ENCODE assay signal across 8 cellular contexts in the genomic region with DNA sequence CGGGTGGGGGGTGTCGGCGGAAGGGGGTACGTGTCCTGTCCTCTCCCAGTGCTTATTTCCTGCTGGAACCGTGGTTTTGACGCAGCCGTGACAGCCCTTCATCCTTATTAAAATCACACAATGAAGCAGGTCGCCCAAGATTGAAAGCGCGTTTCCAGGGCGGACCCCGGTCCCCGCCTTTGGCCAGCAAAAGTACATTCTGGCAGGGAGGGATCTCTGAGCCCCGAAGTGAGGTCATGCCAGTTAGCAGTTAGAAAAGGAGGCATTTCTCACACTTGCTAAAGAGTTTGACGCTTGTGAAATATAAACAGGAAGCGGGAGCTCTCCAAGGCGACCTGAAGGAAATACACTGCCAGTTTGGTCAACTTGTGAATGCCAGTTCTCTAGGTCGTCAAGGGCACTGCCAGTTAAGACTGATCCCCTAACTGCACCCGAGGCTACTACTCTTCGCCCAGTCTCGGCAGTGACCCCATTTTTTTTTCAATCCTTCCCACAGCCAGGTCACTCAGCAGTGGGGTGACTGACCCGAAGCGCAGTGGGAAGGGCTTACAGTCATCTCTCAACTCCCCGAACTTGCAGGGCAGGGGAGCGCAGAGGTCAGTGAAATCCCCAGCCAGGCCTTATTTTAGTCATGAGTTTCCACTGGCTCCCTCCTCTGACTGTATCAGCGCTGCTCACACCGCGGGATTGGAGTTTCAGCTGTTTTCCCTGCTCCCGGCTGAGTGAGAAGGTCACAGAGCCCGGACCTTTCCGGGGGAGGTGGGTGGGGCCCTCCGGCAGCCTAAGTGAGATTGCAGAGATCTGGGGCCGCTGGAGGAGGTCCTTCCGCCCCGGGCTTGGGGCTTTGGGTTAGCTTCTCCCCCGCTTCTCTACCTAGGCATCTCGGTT. TPM values are rescaled to one million over a fixed set of nuclear protein-coding genes. Genes with fewer than 3 reads are reported as not detected.
DNase-seq lines count a peak whose midpoint lies in the region; ATAC-seq and TF ChIP-seq lines count a peak whose summit lies in the region.

No MANE protein-coding gene starts in this region.

- TF ChIP-seq EP300 in esophagus muscularis mucosa (IDR thresholded peaks at IDR 0.05) = peak; percentile 19

- ATAC-seq in GM18517 (IDR thresholded peaks at IDR 0.05; ENCODE audit: unreplicated experiment) (peak; percentile 47), HG02840 (IDR thresholded peaks at IDR 0.05; ENCODE audit: low FRiP score, unreplicated experiment) (peak; percentile 37)
- ATAC-seq in activated T-cell treated with anti-CD3 and anti-CD28 coated beads, Interleukin-2, amount 50 U/mL, for 4 hours = peak; percentile 3 to 9

- peak overlapping the region; percentile 99 for H3K27ac Mint-ChIP-seq in stimulated activated naive CD8-positive, alpha-beta T cell treated with anti-CD3 and anti-CD28 coated beads, Interleukin-15, Interleukin-2, amounts not matched to agents 100 ng/mL and 50 ng/mL, for 24 hours

- WGBS in esophagus muscularis mucosa = 25% methylated on average over 25 of the region's 37 CpGs

- TF ChIP-seq CTCF in esophagus muscularis mucosa (IDR thresholded peaks at IDR 0.05) = no peak

- H3K36me3 ChIP-seq in esophagus muscularis mucosa = peaks cover 0 to 7% (median 2%) of the 10 kb centered on the region in 4 donors

- H3K9me3 Mint-ChIP-seq in activated T-cell treated with anti-CD3 and anti-CD28 coated beads, Interleukin-2, amount 50 U/mL, for 4 hours = no peaks in the 10 kb centered on the region
- H3K9me3 Mint-ChIP-seq in stimulated activated naive CD8-positive, alpha-beta T cell treated with anti-CD3 and anti-CD28 coated beads, Interleukin-15, Interleukin-2, amounts not matched to agents 100 ng/mL and 50 ng/mL, for 24 hours = no peaks in the 10 kb centered on the region

- peaks cover 27 to 43% (median 37%) of the 10 kb centered on the region in 4 donors for H3K4me1 ChIP-seq in esophagus muscularis mucosa

- peak overlapping the region; percentile 71 to 94 (median 86) for H3K4me3 ChIP-seq in esophagus muscularis mucosa

- TF ChIP-seq POLR2A in esophagus muscularis mucosa (IDR thresholded peaks at IDR 0.05; ENCODE audit: low read depth) = no peak

- H3K27me3 ChIP-seq in esophagus muscularis mucosa = no peaks in the 10 kb centered on the region

- intact Hi-C loops in esophagus muscularis mucosa (cut with DNase I) = loop anchor here (5.0 kb wide), 2 partner anchors 150 to 255 kb away; no protein-coding TSS in a partner anchor

- peak overlapping the region; percentile 95 to 99 (median 97) for H3K27ac ChIP-seq in esophagus muscularis mucosa (replicated peaks in 1 of 4)

- peaks cover 51% of the 10 kb centered on the region for H3K4me1 Mint-ChIP-seq in activated T-cell treated with anti-CD3 and anti-CD28 coated beads, Interleukin-2, amount 50 U/mL, for 4 hours (ENCODE audit: low read depth)
- H3K4me1 Mint-ChIP-seq in stimulated activated naive CD8-positive, alpha-beta T cell treated with anti-CD3 and anti-CD28 coated beads, Interleukin-15, Interleukin-2, amounts not matched to agents 100 ng/mL and 50 ng/mL, for 24 hours (ENCODE audit: low read depth) = peaks cover 55% of the 10 kb centered on the region

- DNase-seq in NOMO-1 treated with dmso at 0.1 percent for 144 hours (lab: John Stamatoyannopoulos, UW; ENCODE audit: unreplicated experiment) (peak; percentile 61), esophagus muscularis mucosa (ENCODE audit: extremely low spot score) (no peak), myocyte (ENCODE audit: low read depth) (peak; percentile 97), NCI-H446 treated with DMSO at 0.1 percent for 48 hours (lab: John Stamatoyannopoulos, UW) (no peak)
- DNase-seq in activated T-cell treated with anti-CD3 and anti-CD28 coated beads, Interleukin-2, amount 50 U/mL, for 4 hours = peak; percentile 42

- H3K4me3 Mint-ChIP-seq in activated T-cell treated with anti-CD3 and anti-CD28 coated beads, Interleukin-2, amount 50 U/mL, for 4 hours = peak overlapping the region; percentile 94
- peak overlapping the region; percentile 100 for H3K4me3 Mint-ChIP-seq in stimulated activated naive CD8-positive, alpha-beta T cell treated with anti-CD3 and anti-CD28 coated beads, Interleukin-15, Interleukin-2, amounts not matched to agents 100 ng/mL and 50 ng/mL, for 24 hours

- no peaks in the 10 kb centered on the region for H3K9me3 ChIP-seq in esophagus muscularis mucosa

- H3K27me3 Mint-ChIP-seq in activated T-cell treated with anti-CD3 and anti-CD28 coated beads, Interleukin-2, amount 50 U/mL, for 4 hours (ENCODE audit: low read depth) = no peaks in the 10 kb centered on the region
- H3K27me3 Mint-ChIP-seq in stimulated activated naive CD8-positive, alpha-beta T cell treated with anti-CD3 and anti-CD28 coated beads, Interleukin-15, Interleukin-2, amounts not matched to agents 100 ng/mL and 50 ng/mL, for 24 hours = no peaks in the 10 kb centered on the region

- peaks cover 18% of the 10 kb centered on the region for H3K36me3 Mint-ChIP-seq in activated T-cell treated with anti-CD3 and anti-CD28 coated beads, Interleukin-2, amount 50 U/mL, for 4 hours (ENCODE audit: insufficient read depth)
- H3K36me3 Mint-ChIP-seq in stimulated activated naive CD8-positive, alpha-beta T cell treated with anti-CD3 and anti-CD28 coated beads, Interleukin-15, Interleukin-2, amounts not matched to agents 100 ng/mL and 50 ng/mL, for 24 hours (ENCODE audit: low read depth) = peaks cover 30% of the 10 kb centered on the region

RNA-seq across cellular contexts. Expression of gene BHLHE40, which starts 2.0 kb away (rescaled TPM):
- 10 to 100 TPM; 61.9 to 90.8 (median 86.6) TPM for total RNA-seq in activated T-cell treated with anti-CD3 and anti-CD28 coated beads, Interleukin-2, amount 50 U/mL, for 4 hours
- total RNA-seq in esophagus muscularis mucosa = 100 to 1,000 TPM in 1 of 4 donors, 10 to 100 TPM in 2, 1 to 10 TPM in 1; 8.3 to 170 (median 19.4) TPM
- 36.5 and 80.1 TPM in 2 replicates for total RNA-seq in myocyte
- polyA plus RNA-seq in myocyte (2012) = 159 TPM

Comparison
In these comparisons a context has a peak if more than half of its experiments do, and no peak if none do; other contexts are left out.
1. DNase-seq: peak in NOMO-1 treated with dmso at 0.1 percent for 144 hours (single experiment), activated T-cell treated with anti-CD3 and anti-CD28 coated beads, Interleukin-2, amount 50 U/mL, for 4 hours (single experiment) and myocyte (single experiment); none in esophagus muscularis mucosa (single experiment) and NCI-H446 treated with DMSO at 0.1 percent for 48 hours (single experiment).
2. Peak in every context shown above with its lines, with median percentiles within 50 percentile points of each other: ATAC-seq.